21 cellular contexts compared by ENCODE assay signal in genomic region chr14:104243200-104243599, GRCh38.
"Had no signal": no experiment of that assay in that cellular context is flagged by ENCODE, and none has a peak within 500 bp of the region (broad histone marks: within the 10 kb centered on the region; RNA-seq: fewer than 3 reads in every experiment).

No MANE protein-coding gene starts in this region.

- H3K4me3 ChIP-seq: dorsolateral prefrontal cortex, gastrocnemius medialis, left lung, prostate gland, right atrium auricular region, smooth muscle cell, stomach, thyroid gland had no signal

- H3K27me3 ChIP-seq: neutrophil, right atrium auricular region, thyroid gland had no signal

- DNase-seq: cerebellar nuclear complex; effector CD4-positive, alpha-beta T cell; foreskin fibroblast; gastrocnemius medialis; left lung; mesendoderm; midbrain; stimulated activated CD4-positive, alpha-beta T cell treated with anti-CD3 and anti-CD28 coated beads, Interleukin-12 subunit alpha, Interleukin-12 subunit beta, amount 100 ng/mL, for 4 hours; stimulated activated CD4-positive, alpha-beta T cell treated with anti-CD3 and anti-CD28 coated beads, Interleukin-1b, Interleukin-23, amount 100 ng/mL, for 48 hours; stimulated activated CD4-positive, alpha-beta T cell treated with anti-CD3 and anti-CD28 coated beads, Interleukin-4, amount 100 ng/mL, for 1 hour; stimulated activated CD8-positive, alpha-beta memory T cell treated with anti-CD3 and anti-CD28 coated beads, Interleukin-4, amount 100 ng/mL, for 48 hours; stimulated activated naive CD4-positive, alpha-beta T cell treated with Interleukin-2 at 50 U/mL for 16 hours; thyroid gland; trophoblast cell had no signal

- H3K9me3 ChIP-seq: neutrophil, prostate gland, thyroid gland had no signal

- H3K4me2 ChIP-seq: smooth muscle cell had no signal

- H3K4me1 ChIP-seq: gastrocnemius medialis, left lung, prostate gland, right atrium auricular region, thyroid gland had no signal

- H3K27ac ChIP-seq: dorsolateral prefrontal cortex, epithelial cell of prostate, gastrocnemius medialis, left lung, neutrophil, prostate gland, right atrium auricular region, stomach, thyroid gland had no signal

- H3K36me3 ChIP-seq: gastrocnemius medialis, left lung, neutrophil, prostate gland, right atrium auricular region, stomach, thyroid gland had no signal
